In the genomic region with DNA sequence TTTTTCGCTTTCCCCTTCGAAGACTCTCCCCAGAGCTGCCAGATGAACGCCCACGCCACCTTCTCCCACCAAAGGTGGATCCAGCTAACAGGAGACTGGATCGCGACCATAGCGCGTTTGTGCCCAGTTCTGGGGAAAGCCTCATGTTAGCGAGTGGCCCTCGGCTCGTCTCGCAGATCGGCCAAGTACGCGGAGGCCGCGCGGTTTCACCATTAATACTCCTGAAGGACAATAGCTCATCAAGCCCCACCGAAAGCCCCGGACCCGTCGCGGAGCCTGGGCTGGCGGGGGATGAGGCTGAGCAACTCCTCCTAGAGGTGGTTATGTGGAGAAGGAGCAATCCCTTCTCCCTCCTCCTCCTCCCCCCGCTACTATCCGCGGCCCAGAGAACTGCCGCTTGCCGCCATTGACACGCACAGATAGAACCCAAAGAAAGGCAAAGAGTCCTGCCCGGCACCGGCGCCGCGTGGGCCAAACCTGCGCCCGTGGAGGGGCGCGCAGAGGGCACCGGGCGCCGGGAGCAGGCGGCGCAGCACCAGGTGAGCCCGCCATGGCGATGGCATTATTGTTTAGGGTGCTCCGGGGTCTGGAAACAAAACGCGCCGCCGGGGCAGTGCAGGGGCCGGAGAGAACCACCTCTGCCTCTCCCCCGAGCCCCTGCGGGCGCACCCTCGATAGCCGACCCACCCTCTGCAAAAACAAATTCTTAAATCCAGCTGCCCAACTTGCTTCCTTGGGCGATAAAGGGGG, we compare ENCODE assay signal across 8 cellular contexts. TPM values are rescaled to one million over a fixed set of nuclear protein-coding genes. Genes with fewer than 3 reads are reported as not detected.
DNase-seq lines count a peak whose midpoint lies in the region; ATAC-seq and TF ChIP-seq lines count a peak whose summit lies in the region.

Gene MACROH2A2 (plus strand): TSS at position 385 of the 750 bp plus-strand sequence. CDS start 22,813 bp downstream, outside the sequence.

- no peak for TF ChIP-seq POLR2A in upper lobe of left lung (IDR thresholded peaks at IDR 0.05)

- H3K9me3 ChIP-seq in muscle layer of duodenum (ENCODE audit: control insufficient read depth in 1 of 2, low read length in 2 of 2): no peaks in the 10 kb centered on the region
- H3K9me3 ChIP-seq in upper lobe of left lung: no peaks in the 10 kb centered on the region

- DNase-seq in DMS153 (lab: John Stamatoyannopoulos, UW) (peak; percentile 5), NCI-H1092 (lab: John Stamatoyannopoulos, UW) (peak; percentile 28), fibroblast of peridontal ligament (ENCODE audit: extremely low read depth) (peak; percentile 71), upper lobe of left lung (peak; percentile 46 to 86), NCI-H446 treated with DMSO at 0.1 percent for 48 hours (lab: John Stamatoyannopoulos, UW) (no peak)
- peak; percentile 19 for DNase-seq in activated T-cell treated with anti-CD3 and anti-CD28 coated beads, Interleukin-2, amount 50 U/mL, for 1 hour

- TF ChIP-seq CTCF in upper lobe of left lung (IDR thresholded peaks at IDR 0.05): peak in 2 of 6 experiments; percentile 11 to 12

- H3K4me3 ChIP-seq in muscle layer of duodenum (ENCODE audit: low read depth in 1 of 2, low read length in 2 of 2) (peak within 1 kb of the TSS; percentile 67 to 97), upper lobe of left lung (peak within 1 kb of the TSS; percentile 71 to 79 (median 78))

- WGBS in upper lobe of left lung, 2 donors: 1 to 3% methylated on average over 13 to 49 of the region's 58 CpGs

- peak; percentile 75 to 90 for ATAC-seq in upper lobe of left lung (ENCODE audit: low FRiP score in 2 of 2)
- ATAC-seq in HG02623 (IDR thresholded peaks at IDR 0.05; ENCODE audit: unreplicated experiment): no peak

- H3K36me3 ChIP-seq in muscle layer of duodenum (ENCODE audit: control insufficient read depth in 1 of 2, insufficient read depth in 2 of 2, low read length in 2 of 2) (no peaks in the 10 kb centered on the region), upper lobe of left lung (no peaks in the 10 kb centered on the region)

- no peak for TF ChIP-seq EP300 in upper lobe of left lung (IDR thresholded peaks at IDR 0.05)

- H3K27ac ChIP-seq in muscle layer of duodenum (ENCODE audit: low read length) (no peak within 1 kb of the TSS), upper lobe of left lung (peak within 1 kb of the TSS in 3 of 4 donors; percentile 4 to 68 (median 30))

- no peaks in the 10 kb centered on the region for H3K27me3 ChIP-seq in muscle layer of duodenum (ENCODE audit: low read depth, low read length)
- peaks cover 0 to 12% (median 3%) of the 10 kb centered on the region in 4 donors for H3K27me3 ChIP-seq in upper lobe of left lung

- peaks cover 0 to 12% of the 10 kb centered on the region in 2 donors for H3K4me1 ChIP-seq in muscle layer of duodenum (ENCODE audit: control insufficient read depth in 1 of 2, insufficient read depth in 2 of 2, low read length in 2 of 2)
- H3K4me1 ChIP-seq in upper lobe of left lung: peaks cover 0 to 26% (median 6%) of the 10 kb centered on the region in 4 donors

RNA-seq across cellular contexts. Expression of gene MACROH2A2, which starts in this region (rescaled TPM):
- 10 to 100 TPM in 1 of 6 donors, 1 to 10 TPM in 5; 5.2 to 10.9 (median 7.1) TPM for total RNA-seq in upper lobe of left lung
